In genomic region chr5:132253452-132254320, GRCh38 we compare ENCODE assay signal across 2 cellular contexts.
TF ChIP-seq lines count a peak whose summit lies in the region.

No MANE protein-coding gene starts in this region.

TF ChIP-seq in HEK293, 187 proteins besides CTCF, POLR2A, EP300 and RAD21:
- no peak for TF ChIP-seq ZNF23 (tag by site-specific recombination; IDR thresholded peaks at IDR 0.05; ENCODE audit: borderline replicate concordance)
- TF ChIP-seq ZNF48 (tag by site-specific recombination; IDR thresholded peaks at IDR 0.05) = no peak
- no peak for TF ChIP-seq ATF2 (tag by site-specific recombination; IDR thresholded peaks at IDR 0.05; ENCODE audit: low read depth)
- peak; percentile 46; the same call in 1 of the 2 replicates for TF ChIP-seq KLF1 (tag by site-specific recombination; IDR thresholded peaks at IDR 0.05)
- no peak for TF ChIP-seq ZBTB1 (tag by site-specific recombination; IDR thresholded peaks at IDR 0.05)

TF ChIP-seq in H1, 55 proteins besides CTCF, POLR2A, EP300 and RAD21:
- TF ChIP-seq CTBP2 (IDR thresholded peaks at IDR 0.05; ENCODE audit: borderline replicate concordance, insufficient read depth, insufficient read length, low read length) (no peak), TEAD4 (IDR thresholded peaks at IDR 0.05; ENCODE audit: low read depth, low read length) (no peak), TAF1 (IDR thresholded peaks at IDR 0.05; ENCODE audit: low read depth, low read length) (no peak), MAFK (IDR thresholded peaks at IDR 0.05; ENCODE audit: low read depth, low read length) (no peak), CHD1 (IDR thresholded peaks at IDR 0.05; ENCODE audit: low read depth, low read length) (no peak), JUND (IDR thresholded peaks at IDR 0.05; ENCODE audit: low read length) (no peak), USF2 (IDR thresholded peaks at IDR 0.05; ENCODE audit: low read length) (no peak), CHD7 (IDR thresholded peaks at IDR 0.05; ENCODE audit: insufficient replicate concordance, low read length) (no peak), GABPA (IDR thresholded peaks at IDR 0.05; ENCODE audit: borderline replicate concordance, insufficient read depth, low read length) (no peak), RXRA (IDR thresholded peaks at IDR 0.05; ENCODE audit: insufficient read depth, low read depth, low read length) (no peak)
TF ChIP-seq in H1: peak in this region for 0.
